In the genomic region with DNA sequence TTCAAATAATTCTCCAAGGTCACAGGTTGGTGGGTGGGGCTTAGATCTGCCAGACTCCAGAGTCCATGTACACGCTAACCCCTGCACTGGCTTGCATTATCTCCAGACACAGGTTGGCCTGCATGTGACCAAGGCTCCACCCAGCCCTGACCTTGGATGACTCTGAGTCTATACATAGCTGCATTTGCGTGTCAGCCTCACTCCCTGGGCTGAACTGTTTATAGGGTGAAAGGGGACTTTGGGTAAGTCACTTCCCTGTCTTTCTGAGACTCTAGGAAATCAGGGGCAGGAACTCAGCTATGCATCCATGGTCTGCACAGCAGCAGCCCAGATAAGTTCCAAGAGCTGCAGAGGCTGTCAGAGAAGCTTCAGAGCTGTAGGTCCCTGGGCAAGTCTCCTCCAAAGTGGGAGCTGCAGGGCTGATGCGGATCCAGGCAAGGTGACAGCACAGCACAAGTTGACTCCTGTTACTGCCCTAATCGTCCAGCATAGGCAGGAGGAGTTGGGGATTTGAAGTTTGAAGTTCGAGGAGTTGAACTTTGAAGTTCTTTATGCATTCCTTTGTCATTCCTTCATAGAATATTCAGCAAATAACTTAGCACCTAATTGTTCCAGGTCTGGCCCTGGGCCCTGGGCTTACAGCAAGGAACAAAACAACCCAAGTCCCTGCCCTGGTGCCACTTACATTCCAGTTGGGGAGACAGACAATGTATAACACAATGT, we compare ENCODE assay signal across 8 cellular contexts. TPM values are rescaled to one million over a fixed set of nuclear protein-coding genes. Genes with fewer than 3 reads are reported as not detected.
DNase-seq lines count a peak whose midpoint lies in the region; ATAC-seq and TF ChIP-seq lines count a peak whose summit lies in the region.

No MANE protein-coding gene starts in this region.

- no peaks in the 10 kb centered on the region for H3K9me3 ChIP-seq in parathyroid adenoma (ENCODE audit: control insufficient read depth, low read length)
- no peaks in the 10 kb centered on the region for H3K9me3 ChIP-seq in BE2C

- H3K79me2 ChIP-seq in parathyroid adenoma: peaks cover 75% of the 10 kb centered on the region

- no peak overlapping the region for H3K27ac ChIP-seq in parathyroid adenoma

- H3K4me3 Mint-ChIP-seq in effector memory CD8-positive, alpha-beta T cell: peak overlapping the region; percentile 82 to 85

- H3K4me3 ChIP-seq in parathyroid adenoma (ENCODE audit: low read depth, low read length) (no peak overlapping the region), BE2C (ENCODE audit: low read depth, low read length) (no peak overlapping the region)

- TF ChIP-seq CTCF in parathyroid adenoma (IDR thresholded peaks at IDR 0.05) (no peak), BE2C (IDR thresholded peaks at IDR 0.05; ENCODE audit: low read depth, low read length) (no peak), GM10266 (IDR thresholded peaks at IDR 0.05; ENCODE audit: control insufficient read depth, insufficient read depth, low read depth, missing control alignments) (no peak)

- DNase-seq in EL: peak; percentile 40
- DNase-seq in HCEC 1CT: peak; percentile 65
- DNase-seq in NOMO-1 treated with dmso at 0.1 percent for 144 hours (lab: John Stamatoyannopoulos, UW; ENCODE audit: unreplicated experiment): peak; percentile 84
- DNase-seq in effector memory CD8-positive, alpha-beta T cell: no peak
- DNase-seq in BE2C: no peak
- no peak for DNase-seq in retina
- no peak for DNase-seq in GM10266 (ENCODE audit: extremely low spot score)

- H3K36me3 Mint-ChIP-seq in effector memory CD8-positive, alpha-beta T cell (ENCODE audit: insufficient read depth): peaks cover 80% of the 10 kb centered on the region

- H2AFZ ChIP-seq in parathyroid adenoma: no peak overlapping the region

- peak overlapping the region; percentile 29 for H3K4me2 ChIP-seq in parathyroid adenoma (ENCODE audit: low read length)

- H3K9me3 Mint-ChIP-seq in effector memory CD8-positive, alpha-beta T cell: no peaks in the 10 kb centered on the region

- H3K27me3 ChIP-seq in parathyroid adenoma (ENCODE audit: control insufficient read depth, insufficient read depth, low read length) (no peaks in the 10 kb centered on the region), BE2C (no peaks in the 10 kb centered on the region)

- H3K4me1 Mint-ChIP-seq in effector memory CD8-positive, alpha-beta T cell (ENCODE audit: low read depth in 2 of 2): peaks cover 91 to 95% of the 10 kb centered on the region in 2 donors

- no peak overlapping the region for H3K9ac ChIP-seq in parathyroid adenoma

- peak overlapping the region; percentile 96 to 99 for H3K27ac Mint-ChIP-seq in effector memory CD8-positive, alpha-beta T cell

- no peak for ATAC-seq in effector memory CD8-positive, alpha-beta T cell (replicated peaks)

- H3K27me3 Mint-ChIP-seq in effector memory CD8-positive, alpha-beta T cell: no peaks in the 10 kb centered on the region

- H3K4me1 ChIP-seq in parathyroid adenoma (peaks cover 46% of the 10 kb centered on the region), BE2C (peaks cover 16% of the 10 kb centered on the region)

- no peaks in the 10 kb centered on the region for H3K36me3 ChIP-seq in parathyroid adenoma (ENCODE audit: control insufficient read depth, insufficient read depth, low read length)
- H3K36me3 ChIP-seq in BE2C: no peaks in the 10 kb centered on the region

RNA-seq across cellular contexts. Expression of gene SLC22A5, which starts 53.4 kb away (rescaled TPM):
- 13.7 TPM for polyA plus RNA-seq in BE2C (2012; ENCODE audit: insufficient read depth, insufficient read length, low read depth)

Comparison
In these comparisons a context has a peak if more than half of its experiments do, and no peak if none do; other contexts are left out.
1. DNase-seq: peak in EL (single experiment), HCEC 1CT (single experiment) and NOMO-1 treated with dmso at 0.1 percent for 144 hours (single experiment); none in effector memory CD8-positive, alpha-beta T cell (0 of 3), BE2C (single experiment), retina (single experiment) and GM10266 (single experiment).